8 cellular contexts compared by ENCODE assay signal in the genomic region with DNA sequence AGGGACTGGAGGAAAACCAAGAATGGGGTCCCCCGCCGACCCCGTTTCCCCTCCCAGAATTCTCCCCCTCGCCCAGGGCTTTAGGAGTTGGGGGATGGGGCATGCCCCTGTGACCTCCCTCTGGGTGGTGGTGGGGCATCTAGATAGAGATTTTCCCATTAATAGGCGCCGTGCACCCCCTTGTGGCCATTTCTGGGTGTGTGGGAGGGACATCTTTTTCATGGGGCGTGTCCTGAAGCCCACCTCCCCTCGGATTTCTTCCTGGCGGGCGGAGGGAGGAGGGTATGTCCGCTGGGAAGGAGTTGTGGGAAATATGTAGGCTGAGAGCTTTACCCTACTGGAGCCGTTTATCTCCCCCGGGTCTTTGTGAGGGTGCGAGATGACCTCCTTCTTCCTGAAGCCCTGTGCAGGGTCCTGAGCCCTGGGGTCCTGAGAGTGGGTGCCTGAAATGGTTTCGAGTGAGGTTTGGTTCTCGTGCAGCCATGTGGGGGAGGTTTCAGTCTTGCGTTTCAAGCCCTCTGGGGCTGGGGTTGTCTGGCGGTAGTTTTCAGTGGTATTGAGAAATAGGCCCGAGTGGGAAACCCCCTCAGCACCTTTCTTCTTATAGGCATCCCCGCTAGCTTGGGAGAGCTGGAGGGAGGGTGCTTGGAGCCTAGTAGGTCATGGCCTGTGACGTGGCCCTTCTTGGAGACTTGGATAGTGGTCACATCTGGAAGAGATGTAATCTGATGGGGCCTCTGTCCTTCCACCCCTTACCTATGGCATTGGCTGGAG. TPM values are rescaled to one million over a fixed set of nuclear protein-coding genes. Genes with fewer than 3 reads are reported as not detected.
DNase-seq lines count a peak whose midpoint lies in the region; ATAC-seq and TF ChIP-seq lines count a peak whose summit lies in the region.

No MANE protein-coding gene starts in this region.

- in situ Hi-C loops in SK-MEL-5 (cut with HindIII; ENCODE audit: low pct_unique_long_range_greater_than_20kb, low sequenced_read_pairs): no loop called here

- no peaks in the 10 kb centered on the region for H3K27me3 Mint-ChIP-seq in activated naive CD4-positive, alpha-beta T cell treated with anti-CD3 and anti-CD28 coated beads, Interleukin-2, amount 10 ng/mL, durations not matched to agents 7 days and 5 days

- H3K4me1 ChIP-seq in upper lobe of right lung: peaks cover 33% of the 10 kb centered on the region

- H3K36me3 ChIP-seq in KOPT-K1 (ENCODE audit: insufficient read depth, low read length) (peaks cover 44% of the 10 kb centered on the region), upper lobe of right lung (peaks cover 21% of the 10 kb centered on the region)

- H3K36me3 Mint-ChIP-seq in activated naive CD4-positive, alpha-beta T cell treated with anti-CD3 and anti-CD28 coated beads, Interleukin-2, amount 10 ng/mL, durations not matched to agents 7 days and 5 days: peaks cover 12% of the 10 kb centered on the region

- DNase-seq in DMS79 (lab: John Stamatoyannopoulos, UW): peak; percentile 56
- DNase-seq in SK-MEL-5 (ENCODE audit: low read depth, low spot score): peak; percentile 69
- DNase-seq in activated naive CD4-positive, alpha-beta T cell treated with anti-CD3 and anti-CD28 coated beads, Interleukin-2, amount 10 ng/mL, durations not matched to agents 7 days and 5 days: peak; percentile 88
- peak; percentile 85 for DNase-seq in Right ventricle myocardium superior
- DNase-seq in pons (ENCODE audit: low spot score): peak; percentile 72
- DNase-seq in upper lobe of right lung: peak; percentile 84

- peak overlapping the region; percentile 99 for H3K4me3 ChIP-seq in upper lobe of right lung

- peak overlapping the region; percentile 90 for H3K27ac Mint-ChIP-seq in activated naive CD4-positive, alpha-beta T cell treated with anti-CD3 and anti-CD28 coated beads, Interleukin-2, amount 10 ng/mL, durations not matched to agents 7 days and 5 days

- intact Hi-C loops in Right ventricle myocardium superior (cut with DNase I): loop anchor here (5.0 to 10.0 kb wide), 2 partner anchors 171 to 187 kb away; a partner anchor contains a TSS
- intact Hi-C loops in upper lobe of right lung (cut with DNase I): no loop called here

- ATAC-seq in Right ventricle myocardium superior (ENCODE audit: poor library complexity) (no peak), upper lobe of right lung (peak; percentile 4), GM19035 (IDR thresholded peaks at IDR 0.05; ENCODE audit: unreplicated experiment) (no peak)

- H3K9me3 ChIP-seq in KOPT-K1 (ENCODE audit: insufficient read depth, low read length, poor library complexity, severe bottlenecking) (no peaks in the 10 kb centered on the region), upper lobe of right lung (no peaks in the 10 kb centered on the region)

- peak overlapping the region; percentile 83 for H3K4me3 Mint-ChIP-seq in activated naive CD4-positive, alpha-beta T cell treated with anti-CD3 and anti-CD28 coated beads, Interleukin-2, amount 10 ng/mL, durations not matched to agents 7 days and 5 days

- no peaks in the 10 kb centered on the region for H3K27me3 ChIP-seq in upper lobe of right lung

- CTCF ChIA-PET in activated naive CD4-positive, alpha-beta T cell treated with anti-CD3 and anti-CD28 coated beads, Interleukin-2, amount 10 ng/mL, durations not matched to agents 7 days and 5 days (lab: Charles Lee): interaction anchor here (0.5 to 7.4 kb wide), 12 partner anchors 8 to 201 kb away, joined by 3 to 78 read pairs (median 3); a partner anchor contains a TSS

- H3K27ac ChIP-seq in KOPT-K1 (ENCODE audit: low read depth, low read length, poor library complexity, severe bottlenecking) (peak overlapping the region; percentile 92), upper lobe of right lung (peak overlapping the region; percentile 97)

- peak; percentile 66 for TF ChIP-seq CTCF in upper lobe of right lung (IDR thresholded peaks at IDR 0.05)

- no peaks in the 10 kb centered on the region for H3K9me3 Mint-ChIP-seq in activated naive CD4-positive, alpha-beta T cell treated with anti-CD3 and anti-CD28 coated beads, Interleukin-2, amount 10 ng/mL, durations not matched to agents 7 days and 5 days

- peaks cover 36% of the 10 kb centered on the region for H3K4me1 Mint-ChIP-seq in activated naive CD4-positive, alpha-beta T cell treated with anti-CD3 and anti-CD28 coated beads, Interleukin-2, amount 10 ng/mL, durations not matched to agents 7 days and 5 days

RNA-seq across cellular contexts. Expression of a gene that starts 1.0 kb away (rescaled TPM):
- 204 and 211 TPM in 2 replicates for total RNA-seq in SK-MEL-5 (2014; rRNA removed; shearing (Covaris generic))
- 152 and 162 TPM in 2 replicates for polyA plus RNA-seq in SK-MEL-5 (2015; cell fraction: cytosol; rRNA removed)
- 193 and 199 TPM in 2 replicates for polyA plus RNA-seq in SK-MEL-5 (2015; cell fraction: nucleus; rRNA removed)
- total RNA-seq in Right ventricle myocardium superior (110 TPM), upper lobe of right lung (90.8 TPM)

RNA-seq across cellular contexts. Expression of a gene that starts 11.3 kb away (rescaled TPM):
- 0.59 and 0.61 TPM in 2 replicates for total RNA-seq in SK-MEL-5 (2014; rRNA removed; shearing (Covaris generic))
- polyA plus RNA-seq in SK-MEL-5 (2015; cell fraction: cytosol; rRNA removed): 0.90 and 1.1 TPM in 2 replicates
- 12.4 and 21.3 TPM in 2 replicates for polyA plus RNA-seq in SK-MEL-5 (2015; cell fraction: nucleus; rRNA removed)
- total RNA-seq in Right ventricle myocardium superior (0.67 TPM), upper lobe of right lung (1.9 TPM)

RNA-seq across cellular contexts. Expression of a gene that starts 12.4 kb away (rescaled TPM):
- total RNA-seq in SK-MEL-5 (2014; rRNA removed; shearing (Covaris generic)): 3.1 and 5.3 TPM in 2 replicates
- polyA plus RNA-seq in SK-MEL-5 (2015; cell fraction: cytosol; rRNA removed): 33.6 and 40.8 TPM in 2 replicates
- 33.1 and 39.8 TPM in 2 replicates for polyA plus RNA-seq in SK-MEL-5 (2015; cell fraction: nucleus; rRNA removed)
- total RNA-seq in Right ventricle myocardium superior (10.8 TPM), upper lobe of right lung (15.8 TPM)

RNA-seq across cellular contexts. Expression of a gene that starts 12.4 kb away (rescaled TPM):
- 23.3 and 27.6 TPM in 2 replicates for total RNA-seq in SK-MEL-5 (2014; rRNA removed; shearing (Covaris generic))
- polyA plus RNA-seq in SK-MEL-5 (2015; cell fraction: cytosol; rRNA removed): 43.8 and 82.9 TPM in 2 replicates
- 67.2 and 107 TPM in 2 replicates for polyA plus RNA-seq in SK-MEL-5 (2015; cell fraction: nucleus; rRNA removed)
- total RNA-seq in Right ventricle myocardium superior (29.9 TPM), upper lobe of right lung (86.4 TPM)

RNA-seq across cellular contexts. Expression of a gene that starts 12.8 kb away (rescaled TPM):
- 2.5 and 3.8 TPM in 2 replicates for total RNA-seq in SK-MEL-5 (2014; rRNA removed; shearing (Covaris generic))
- 1.6 TPM in 2 replicates for polyA plus RNA-seq in SK-MEL-5 (2015; cell fraction: cytosol; rRNA removed)
- 2.1 TPM in 1 of 2 replicates, not detected in the other for polyA plus RNA-seq in SK-MEL-5 (2015; cell fraction: nucleus; rRNA removed)
- total RNA-seq in Right ventricle myocardium superior: 2.2 TPM
- 6.1 TPM for total RNA-seq in upper lobe of right lung
